In genomic region chr9:127734747-127735529, GRCh38 we compare ENCODE assay signal across 1 cellular context.
A peak's percentile ranks its signal among the peaks of the same experiment; 100 is the strongest.
TF ChIP-seq lines count a peak whose summit lies in the region.

TSS of gene TOR2A (minus strand) at chr9:127735294. CDS start at chr9:127735270, 24 bp downstream.

TF ChIP-seq in HepG2, 621 proteins besides CTCF, POLR2A, EP300 and RAD21 (continued from another document and continues in another):
- TF ChIP-seq, protein P1, sequence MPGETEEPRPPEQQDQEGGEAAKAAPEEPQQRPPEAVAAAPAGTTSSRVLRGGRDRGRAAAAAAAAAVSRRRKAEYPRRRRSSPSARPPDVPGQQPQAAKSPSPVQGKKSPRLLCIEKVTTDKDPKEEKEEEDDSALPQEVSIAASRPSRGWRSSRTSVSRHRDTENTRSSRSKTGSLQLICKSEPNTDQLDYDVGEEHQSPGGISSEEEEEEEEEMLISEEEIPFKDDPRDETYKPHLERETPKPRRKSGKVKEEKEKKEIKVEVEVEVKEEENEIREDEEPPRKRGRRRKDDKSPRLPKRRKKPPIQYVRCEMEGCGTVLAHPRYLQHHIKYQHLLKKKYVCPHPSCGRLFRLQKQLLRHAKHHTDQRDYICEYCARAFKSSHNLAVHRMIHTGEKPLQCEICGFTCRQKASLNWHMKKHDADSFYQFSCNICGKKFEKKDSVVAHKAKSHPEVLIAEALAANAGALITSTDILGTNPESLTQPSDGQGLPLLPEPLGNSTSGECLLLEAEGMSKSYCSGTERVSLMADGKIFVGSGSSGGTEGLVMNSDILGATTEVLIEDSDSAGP (CRISPR knock-in tag; IDR thresholded peaks at IDR 0.05; ENCODE audit: borderline replicate concordance) = peak; percentile 56; the same call in 1 of the 2 replicates
- TF ChIP-seq NR2F2 (IDR thresholded peaks at IDR 0.05; ENCODE audit: borderline replicate concordance, low read depth) = no peak
- TF ChIP-seq, protein P2, sequence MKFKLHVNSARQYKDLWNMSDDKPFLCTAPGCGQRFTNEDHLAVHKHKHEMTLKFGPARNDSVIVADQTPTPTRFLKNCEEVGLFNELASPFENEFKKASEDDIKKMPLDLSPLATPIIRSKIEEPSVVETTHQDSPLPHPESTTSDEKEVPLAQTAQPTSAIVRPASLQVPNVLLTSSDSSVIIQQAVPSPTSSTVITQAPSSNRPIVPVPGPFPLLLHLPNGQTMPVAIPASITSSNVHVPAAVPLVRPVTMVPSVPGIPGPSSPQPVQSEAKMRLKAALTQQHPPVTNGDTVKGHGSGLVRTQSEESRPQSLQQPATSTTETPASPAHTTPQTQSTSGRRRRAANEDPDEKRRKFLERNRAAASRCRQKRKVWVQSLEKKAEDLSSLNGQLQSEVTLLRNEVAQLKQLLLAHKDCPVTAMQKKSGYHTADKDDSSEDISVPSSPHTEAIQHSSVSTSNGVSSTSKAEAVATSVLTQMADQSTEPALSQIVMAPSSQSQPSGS (CRISPR knock-in tag; IDR thresholded peaks at IDR 0.05) = no peak
- TF ChIP-seq DNMT1 (CRISPR knock-in tag; IDR thresholded peaks at IDR 0.05) = 0 out of 2 replicates have a peak, but pooled peaks have one; percentile 9
- TF ChIP-seq HDAC2 (CRISPR knock-in tag; IDR thresholded peaks at IDR 0.05) = peak; percentile 19
- TF ChIP-seq, protein P3, sequence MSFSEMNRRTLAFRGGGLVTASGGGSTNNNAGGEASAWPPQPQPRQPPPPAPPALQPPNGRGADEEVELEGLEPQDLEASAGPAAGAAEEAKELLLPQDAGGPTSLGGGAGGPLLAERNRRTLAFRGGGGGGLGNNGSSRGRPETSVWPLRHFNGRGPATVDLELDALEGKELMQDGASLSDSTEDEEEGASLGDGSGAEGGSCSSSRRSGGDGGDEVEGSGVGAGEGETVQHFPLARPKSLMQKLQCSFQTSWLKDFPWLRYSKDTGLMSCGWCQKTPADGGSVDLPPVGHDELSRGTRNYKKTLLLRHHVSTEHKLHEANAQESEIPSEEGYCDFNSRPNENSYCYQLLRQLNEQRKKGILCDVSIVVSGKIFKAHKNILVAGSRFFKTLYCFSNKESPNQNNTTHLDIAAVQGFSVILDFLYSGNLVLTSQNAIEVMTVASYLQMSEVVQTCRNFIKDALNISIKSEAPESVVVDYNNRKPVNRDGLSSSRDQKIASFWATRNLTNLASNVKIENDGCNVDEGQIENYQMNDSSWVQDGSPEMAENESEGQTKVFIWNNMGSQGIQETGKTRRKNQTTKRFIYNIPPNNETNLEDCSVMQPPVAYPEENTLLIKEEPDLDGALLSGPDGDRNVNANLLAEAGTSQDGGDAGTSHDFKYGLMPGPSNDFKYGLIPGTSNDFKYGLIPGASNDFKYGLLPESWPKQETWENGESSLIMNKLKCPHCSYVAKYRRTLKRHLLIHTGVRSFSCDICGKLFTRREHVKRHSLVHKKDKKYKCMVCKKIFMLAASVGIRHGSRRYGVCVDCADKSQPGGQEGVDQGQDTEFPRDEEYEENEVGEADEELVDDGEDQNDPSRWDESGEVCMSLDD (CRISPR knock-in tag; IDR thresholded peaks at IDR 0.05; ENCODE audit: borderline replicate concordance) = no peak
- peak; percentile 99 for TF ChIP-seq MYNN (CRISPR knock-in tag; IDR thresholded peaks at IDR 0.05; ENCODE audit: low read depth)
- TF ChIP-seq TBL1XR1 (IDR thresholded peaks at IDR 0.05; ENCODE audit: borderline replicate concordance, low read length, partially characterized antibody) = no peak
- peak; percentile 55; the same call in 1 of the 2 replicates for TF ChIP-seq ZZZ3 (CRISPR knock-in tag; IDR thresholded peaks at IDR 0.05; ENCODE audit: borderline replicate concordance)
- TF ChIP-seq EHMT2 (IDR thresholded peaks at IDR 0.05; ENCODE audit: borderline replicate concordance, low read depth, low read length) = no peak
- TF ChIP-seq CREBL2 (CRISPR knock-in tag; IDR thresholded peaks at IDR 0.05; ENCODE audit: borderline replicate concordance) = no peak
- no peak for TF ChIP-seq JUNB (CRISPR knock-in tag; IDR thresholded peaks at IDR 0.05; ENCODE audit: borderline replicate concordance)
- no peak for TF ChIP-seq ZFP1 (CRISPR knock-in tag; IDR thresholded peaks at IDR 0.05)
- TF ChIP-seq ZNF567 (CRISPR knock-in tag; IDR thresholded peaks at IDR 0.05; ENCODE audit: borderline replicate concordance) = 0 out of 2 replicates have a peak, but pooled peaks have one; percentile 41
- TF ChIP-seq FOXM1 (CRISPR knock-in tag; IDR thresholded peaks at IDR 0.05) = no peak
- TF ChIP-seq ZBTB49 (CRISPR knock-in tag; IDR thresholded peaks at IDR 0.05; ENCODE audit: borderline replicate concordance) = no peak
- TF ChIP-seq MIER2 (CRISPR knock-in tag; IDR thresholded peaks at IDR 0.05) = 0 out of 2 replicates have a peak, but pooled peaks have one; percentile 36
- peak; percentile 71 for TF ChIP-seq ZNF770 (CRISPR knock-in tag; IDR thresholded peaks at IDR 0.05)
- TF ChIP-seq PHF5A (CRISPR knock-in tag; IDR thresholded peaks at IDR 0.05; ENCODE audit: low read depth, unreplicated experiment) = no peak
- TF ChIP-seq ZNF468 (CRISPR knock-in tag; IDR thresholded peaks at IDR 0.05) = no peak
- TF ChIP-seq ATF1 (CRISPR knock-in tag; IDR thresholded peaks at IDR 0.05) = no peak
- no peak for TF ChIP-seq ZNF160 (CRISPR knock-in tag; IDR thresholded peaks at IDR 0.05)
- TF ChIP-seq, protein P4, sequence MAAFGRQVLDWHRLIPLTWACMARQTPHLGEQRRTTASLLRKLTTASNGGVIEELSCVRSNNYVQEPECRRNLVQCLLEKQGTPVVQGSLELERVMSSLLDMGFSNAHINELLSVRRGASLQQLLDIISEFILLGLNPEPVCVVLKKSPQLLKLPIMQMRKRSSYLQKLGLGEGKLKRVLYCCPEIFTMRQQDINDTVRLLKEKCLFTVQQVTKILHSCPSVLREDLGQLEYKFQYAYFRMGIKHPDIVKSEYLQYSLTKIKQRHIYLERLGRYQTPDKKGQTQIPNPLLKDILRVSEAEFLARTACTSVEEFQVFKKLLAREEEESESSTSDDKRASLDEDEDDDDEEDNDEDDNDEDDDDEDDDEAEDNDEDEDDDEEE (CRISPR knock-in tag; IDR thresholded peaks at IDR 0.05) = no peak
- TF ChIP-seq ZNF740 (CRISPR knock-in tag; IDR thresholded peaks at IDR 0.05) = no peak
- TF ChIP-seq BHLHE40 (IDR thresholded peaks at IDR 0.05; ENCODE audit: low read length) = no peak
- TF ChIP-seq GABPB1 (CRISPR knock-in tag; IDR thresholded peaks at IDR 0.05) = peak; percentile 93
- TF ChIP-seq, protein P5, sequence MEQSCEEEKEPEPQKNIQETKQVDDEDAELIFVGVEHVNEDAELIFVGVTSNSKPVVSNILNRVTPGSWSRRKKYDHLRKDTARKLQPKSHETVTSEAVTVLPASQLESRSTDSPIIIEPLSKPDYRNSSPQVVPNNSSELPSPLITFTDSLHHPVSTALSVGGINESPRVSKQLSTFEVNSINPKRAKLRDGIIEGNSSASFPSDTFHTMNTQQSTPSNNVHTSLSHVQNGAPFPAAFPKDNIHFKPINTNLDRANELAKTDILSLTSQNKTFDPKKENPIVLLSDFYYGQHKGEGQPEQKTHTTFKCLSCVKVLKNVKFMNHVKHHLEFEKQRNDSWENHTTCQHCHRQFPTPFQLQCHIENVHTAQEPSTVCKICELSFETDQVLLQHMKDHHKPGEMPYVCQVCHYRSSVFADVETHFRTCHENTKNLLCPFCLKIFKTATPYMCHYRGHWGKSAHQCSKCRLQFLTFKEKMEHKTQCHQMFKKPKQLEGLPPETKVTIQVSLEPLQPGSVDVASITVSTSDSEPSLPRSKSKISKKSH (CRISPR knock-in tag; IDR thresholded peaks at IDR 0.05; ENCODE audit: borderline replicate concordance) = no peak
- TF ChIP-seq ZNF83 (CRISPR knock-in tag; IDR thresholded peaks at IDR 0.05; ENCODE audit: borderline replicate concordance) = no peak
- TF ChIP-seq MTA1 (CRISPR knock-in tag; IDR thresholded peaks at IDR 0.05; ENCODE audit: borderline replicate concordance) = peak; percentile 78; the same call in 1 of the 2 replicates
- no peak for TF ChIP-seq ZFP36 (IDR thresholded peaks at IDR 0.05; ENCODE audit: borderline replicate concordance, low read depth, low read length, partially characterized antibody)
- no peak for TF ChIP-seq GATA4 (IDR thresholded peaks at IDR 0.05; ENCODE audit: borderline replicate concordance, low read depth)
- TF ChIP-seq MAFG (CRISPR knock-in tag; IDR thresholded peaks at IDR 0.05) = no peak
- no peak for TF ChIP-seq SOX13 (IDR thresholded peaks at IDR 0.05)
- TF ChIP-seq SOX13 (CRISPR knock-in tag; conservative IDR thresholded peaks at IDR 0.05 in 1 of 2, IDR thresholded peaks at IDR 0.05 in 1 of 2) = no peak
- no peak; the same call in 1 of the 2 replicates for TF ChIP-seq CEBPG (CRISPR knock-in tag; IDR thresholded peaks at IDR 0.05)
- TF ChIP-seq MBD4 (IDR thresholded peaks at IDR 0.05; ENCODE audit: borderline replicate concordance, low read length) = no peak
- TF ChIP-seq, protein P6, sequence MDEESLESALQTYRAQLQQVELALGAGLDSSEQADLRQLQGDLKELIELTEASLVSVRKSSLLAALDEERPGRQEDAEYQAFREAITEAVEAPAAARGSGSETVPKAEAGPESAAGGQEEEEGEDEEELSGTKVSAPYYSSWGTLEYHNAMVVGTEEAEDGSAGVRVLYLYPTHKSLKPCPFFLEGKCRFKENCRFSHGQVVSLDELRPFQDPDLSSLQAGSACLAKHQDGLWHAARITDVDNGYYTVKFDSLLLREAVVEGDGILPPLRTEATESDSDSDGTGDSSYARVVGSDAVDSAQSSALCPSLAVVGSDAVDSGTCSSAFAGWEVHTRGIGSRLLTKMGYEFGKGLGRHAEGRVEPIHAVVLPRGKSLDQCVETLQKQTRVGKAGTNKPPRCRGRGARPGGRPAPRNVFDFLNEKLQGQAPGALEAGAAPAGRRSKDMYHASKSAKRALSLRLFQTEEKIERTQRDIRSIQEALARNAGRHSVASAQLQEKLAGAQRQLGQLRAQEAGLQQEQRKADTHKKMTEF (CRISPR knock-in tag; IDR thresholded peaks at IDR 0.05) = peak; percentile 76
- TF ChIP-seq HNF4G (IDR thresholded peaks at IDR 0.05; ENCODE audit: borderline replicate concordance, low read depth, low read length) = no peak
- no peak; the same call in 1 of the 2 replicates for TF ChIP-seq HNF4G (CRISPR knock-in tag; IDR thresholded peaks at IDR 0.05; ENCODE audit: borderline replicate concordance, low read depth)
- no peak for TF ChIP-seq SCMH1 (CRISPR knock-in tag; IDR thresholded peaks at IDR 0.05; ENCODE audit: borderline replicate concordance)
- TF ChIP-seq REPIN1 (CRISPR knock-in tag; IDR thresholded peaks at IDR 0.05; ENCODE audit: borderline replicate concordance, low read depth) = peak; percentile 85
- TF ChIP-seq ZNF619 (CRISPR knock-in tag; IDR thresholded peaks at IDR 0.05) = 0 out of 2 replicates have a peak, but pooled peaks have one; percentile 63
- no peak; the same call in 1 of the 2 replicates for TF ChIP-seq ZNF772 (CRISPR knock-in tag; IDR thresholded peaks at IDR 0.05)
- no peak for TF ChIP-seq ZNF263 (CRISPR knock-in tag; IDR thresholded peaks at IDR 0.05)
- TF ChIP-seq ZBTB20 (CRISPR knock-in tag; IDR thresholded peaks at IDR 0.05; ENCODE audit: borderline replicate concordance, low read depth) = 0 out of 2 replicates have a peak, but pooled peaks have one; percentile 56
- TF ChIP-seq ZNF547 (CRISPR knock-in tag; IDR thresholded peaks at IDR 0.05) = peak; percentile 74; the same call in 1 of the 2 replicates
- TF ChIP-seq LCORL (IDR thresholded peaks at IDR 0.05) = no peak
- peak; percentile 70 for TF ChIP-seq LCORL (CRISPR knock-in tag; IDR thresholded peaks at IDR 0.05)
- TF ChIP-seq, protein P7, sequence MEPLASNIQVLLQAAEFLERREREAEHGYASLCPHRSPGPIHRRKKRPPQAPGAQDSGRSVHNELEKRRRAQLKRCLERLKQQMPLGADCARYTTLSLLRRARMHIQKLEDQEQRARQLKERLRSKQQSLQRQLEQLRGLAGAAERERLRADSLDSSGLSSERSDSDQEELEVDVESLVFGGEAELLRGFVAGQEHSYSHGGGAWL (CRISPR knock-in tag; IDR thresholded peaks at IDR 0.05) = peak; percentile 56; the same call in 1 of the 2 replicates
- TF ChIP-seq RARA (CRISPR knock-in tag; IDR thresholded peaks at IDR 0.05) = no peak
- TF ChIP-seq TFDP1 (CRISPR knock-in tag; IDR thresholded peaks at IDR 0.05; ENCODE audit: borderline replicate concordance) = peak; percentile 76; the same call in 1 of the 2 replicates
